8 cellular contexts compared by ENCODE assay signal in the genomic region with DNA sequence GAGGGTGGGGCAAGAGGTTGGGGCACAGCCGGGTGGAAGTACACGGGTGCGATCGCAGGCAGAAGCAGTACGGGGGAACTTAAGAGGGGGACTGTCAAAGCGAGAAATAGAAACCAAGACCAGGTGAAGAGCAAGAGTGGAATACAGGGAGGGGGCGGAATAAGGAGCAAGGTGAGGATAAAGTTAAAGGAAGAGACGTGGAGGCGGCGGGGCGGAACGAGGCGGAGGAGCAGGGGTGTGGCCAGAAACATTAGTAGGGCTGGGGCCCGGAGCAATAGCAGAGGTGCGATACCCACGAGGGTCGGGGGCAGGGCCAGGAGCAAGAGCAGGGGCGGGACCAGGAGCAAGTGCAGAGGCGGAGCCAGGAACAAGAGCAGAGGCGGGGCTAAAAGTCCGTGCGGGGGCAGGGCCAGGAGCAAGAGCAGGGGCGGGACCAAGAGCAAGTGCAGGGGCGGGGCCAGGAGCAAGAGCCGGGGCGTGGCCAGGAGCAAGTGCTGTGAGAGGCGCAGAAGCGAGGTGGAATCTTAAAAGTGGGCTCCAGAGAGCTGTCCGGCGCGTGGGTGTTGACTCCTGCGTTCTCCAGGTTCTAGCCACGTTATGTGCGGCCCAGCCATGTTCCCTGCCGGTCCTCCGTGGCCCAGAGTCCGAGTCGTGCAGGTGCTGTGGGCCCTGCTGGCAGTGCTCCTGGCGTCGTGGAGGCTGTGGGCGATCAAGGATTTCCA. TPM values are rescaled to one million over a fixed set of nuclear protein-coding genes. Genes with fewer than 3 reads are reported as not detected.
DNase-seq lines count a peak whose midpoint lies in the region; ATAC-seq, FAIRE-seq and TF ChIP-seq lines count a peak whose summit lies in the region.

No MANE protein-coding gene starts in this region.

- TF ChIP-seq CTCF in left ventricle myocardium inferior (IDR thresholded peaks at IDR 0.05; ENCODE audit: borderline replicate concordance) (no peak), prostate gland (IDR thresholded peaks at IDR 0.05) (no peak)

- H3K4me3 ChIP-seq in left ventricle myocardium inferior, result peak overlapping the region; percentile 71
- peak overlapping the region; percentile 61 to 69 for H3K4me3 ChIP-seq in prostate gland

- TF ChIP-seq POLR2A in GM12892 (IDR thresholded peaks at IDR 0.05; ENCODE audit: low read depth, low read length), result no peak
- peak; percentile 21 for TF ChIP-seq POLR2A in prostate gland (IDR thresholded peaks at IDR 0.05)

- peak; percentile 80 for DNase-seq in GM12892 (ENCODE audit: insufficient read length)
- DNase-seq in NCI-H1694 (lab: John Stamatoyannopoulos, UW), result peak; percentile 69
- DNase-seq in T-helper 1 cell, result peak; percentile 91 to 96 (median 93)
- DNase-seq in amniotic stem cell (lab: John Stamatoyannopoulos, UW), result peak; percentile 78
- DNase-seq in left ventricle myocardium inferior, result peak; percentile 94
- peak; percentile 96 for DNase-seq in prostate gland (ENCODE audit: low spot score)
- DNase-seq in ureter (ENCODE audit: low spot score), result peak; percentile 98

- no peak for FAIRE-seq in GM12892 (lab: Jason Lieb, UNC)

- no peaks in the 10 kb centered on the region for H3K36me3 ChIP-seq in left ventricle myocardium inferior
- no peaks in the 10 kb centered on the region for H3K36me3 ChIP-seq in prostate gland

- ATAC-seq in HG02870 (IDR thresholded peaks at IDR 0.05; ENCODE audit: unreplicated experiment), result peak; percentile 41

- H3K27me3 ChIP-seq in left ventricle myocardium inferior (ENCODE audit: low read depth), result no peaks in the 10 kb centered on the region
- H3K27me3 ChIP-seq in prostate gland (replicated peaks; ENCODE audit: insufficient read depth), result no peaks in the 10 kb centered on the region

- intact Hi-C loops in left ventricle myocardium inferior (cut with micrococcal nuclease), result no loop called here
- intact Hi-C loops in prostate gland (cut with DNase I), result loop anchor here (2.0 to 10.0 kb wide), 3 partner anchors 38 to 432 kb away; partner anchors contain the start of genes PSMD8, SIPA1L3 and WDR87

- 2% methylated on average over 41 of the region's 41 CpGs for WGBS in prostate gland

- H3K9me3 ChIP-seq in left ventricle myocardium inferior (replicated peaks), result no peaks in the 10 kb centered on the region
- H3K9me3 ChIP-seq in prostate gland, result no peaks in the 10 kb centered on the region

- H3K4me1 ChIP-seq in left ventricle myocardium inferior (peaks cover 11% of the 10 kb centered on the region), prostate gland (replicated peaks) (no peaks in the 10 kb centered on the region)

- H3K27ac ChIP-seq in left ventricle myocardium inferior (replicated peaks), result peak overlapping the region; percentile 97
- H3K27ac ChIP-seq in prostate gland, result peak overlapping the region; percentile 95 to 98

RNA-seq across cellular contexts. Expression of gene CATSPERG, which starts 1.2 kb away (rescaled TPM):
- polyA plus RNA-seq in GM12892 (2012; ENCODE audit: missing spikeins), result 2.0 TPM
- 1.4 TPM for total RNA-seq in left ventricle myocardium inferior
- total RNA-seq in prostate gland, result 10 to 100 TPM; 10.7 to 20.6 TPM
- total RNA-seq in ureter, result 11.9 TPM

RNA-seq across cellular contexts. Expression of gene KCNK6, which starts 17.2 kb away (rescaled TPM):
- polyA plus RNA-seq in GM12892 (2012; ENCODE audit: missing spikeins), result 0.28 TPM
- total RNA-seq in left ventricle myocardium inferior (4.2 TPM), prostate gland (1 to 10 TPM; 5.9 to 7.3 TPM), ureter (4.8 TPM)

RNA-seq across cellular contexts. Expression of gene YIF1B, which starts 21.1 kb away (rescaled TPM):
- polyA plus RNA-seq in GM12892 (2012; ENCODE audit: missing spikeins), result 24.5 TPM
- total RNA-seq in left ventricle myocardium inferior, result 33.0 TPM
- 10 to 100 TPM; 34.7 to 71.9 TPM for total RNA-seq in prostate gland
- 25.1 TPM for total RNA-seq in ureter

RNA-seq across cellular contexts. Expression of gene C19orf33, which starts 32.7 kb away (rescaled TPM):
- polyA plus RNA-seq in GM12892 (2012; ENCODE audit: missing spikeins), result not detected
- total RNA-seq in left ventricle myocardium inferior (1.6 TPM), prostate gland (10 to 100 TPM in 1 of 2 donors, 1 to 10 TPM in 1; 9.7 to 15.5 TPM), ureter (129 TPM)

RNA-seq across cellular contexts. Expression of gene PSMD8, which starts 37.6 kb away (rescaled TPM):
- 151 TPM for polyA plus RNA-seq in GM12892 (2012; ENCODE audit: missing spikeins)
- 349 TPM for total RNA-seq in left ventricle myocardium inferior
- 100 to 1,000 TPM; 232 to 298 TPM for total RNA-seq in prostate gland
- total RNA-seq in ureter, result 139 TPM

Comparison
In these comparisons a context has a peak if more than half of its experiments do, and no peak if none do; other contexts are left out.
1. Peak in every context shown above with its lines: DNase-seq, ATAC-seq, H3K4me3 ChIP-seq and H3K27ac ChIP-seq.